1 cellular context compared by ENCODE assay signal in the genomic region with DNA sequence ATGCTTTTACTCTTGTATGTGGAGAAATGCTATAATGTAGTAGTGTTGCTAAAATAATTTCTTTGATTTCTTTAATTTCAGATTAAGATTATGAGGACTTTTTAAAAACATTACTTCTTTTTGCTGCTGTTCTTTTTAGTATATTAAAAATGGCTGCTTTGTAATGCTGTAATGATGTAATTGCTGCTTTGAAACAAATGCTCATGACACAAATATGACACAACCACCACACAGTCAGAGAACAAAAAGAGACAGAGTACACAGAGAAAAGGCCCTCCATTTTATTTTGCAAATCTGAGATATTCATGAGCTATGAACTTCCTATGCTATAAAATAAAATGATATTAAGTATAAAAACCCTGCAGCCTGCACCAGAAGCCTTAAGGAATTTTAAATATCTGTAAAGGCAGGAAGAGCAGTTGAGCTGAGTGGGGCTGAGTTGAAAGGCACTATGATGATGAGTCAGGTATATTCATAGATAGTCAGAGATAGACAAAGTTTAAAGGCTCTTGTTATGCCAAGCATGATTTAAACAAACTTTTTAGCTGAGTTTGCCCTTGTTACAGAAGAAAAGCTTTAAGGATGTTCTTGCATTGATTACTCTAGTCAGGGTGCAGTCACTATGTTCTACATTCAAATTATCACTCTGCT.
TF ChIP-seq lines count a peak whose summit lies in the region.

No MANE protein-coding gene starts in this region.

TF ChIP-seq in IMR-90, 13 proteins besides CTCF, POLR2A, EP300 and RAD21 (continued from another document):
- TF ChIP-seq, protein P1, sequence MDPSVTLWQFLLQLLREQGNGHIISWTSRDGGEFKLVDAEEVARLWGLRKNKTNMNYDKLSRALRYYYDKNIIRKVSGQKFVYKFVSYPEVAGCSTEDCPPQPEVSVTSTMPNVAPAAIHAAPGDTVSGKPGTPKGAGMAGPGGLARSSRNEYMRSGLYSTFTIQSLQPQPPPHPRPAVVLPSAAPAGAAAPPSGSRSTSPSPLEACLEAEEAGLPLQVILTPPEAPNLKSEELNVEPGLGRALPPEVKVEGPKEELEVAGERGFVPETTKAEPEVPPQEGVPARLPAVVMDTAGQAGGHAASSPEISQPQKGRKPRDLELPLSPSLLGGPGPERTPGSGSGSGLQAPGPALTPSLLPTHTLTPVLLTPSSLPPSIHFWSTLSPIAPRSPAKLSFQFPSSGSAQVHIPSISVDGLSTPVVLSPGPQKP (IDR thresholded peaks at IDR 0.05; ENCODE audit: borderline replicate concordance, low read depth, low read length), result no peak
- TF ChIP-seq FOS (IDR thresholded peaks at IDR 0.05; ENCODE audit: low read depth, low read length) (no peak), RCOR1 (IDR thresholded peaks at IDR 0.05; ENCODE audit: insufficient replicate concordance, low read length) (no peak), MXI1 (IDR thresholded peaks at IDR 0.05; ENCODE audit: borderline replicate concordance, low read depth, low read length) (no peak), MAFK (IDR thresholded peaks at IDR 0.05; ENCODE audit: low read depth, low read length) (peak; percentile 82), CHD1 (IDR thresholded peaks at IDR 0.05; ENCODE audit: low read depth, low read length) (no peak), MAZ (IDR thresholded peaks at IDR 0.05; ENCODE audit: borderline replicate concordance, low read depth, low read length) (no peak), BHLHE40 (IDR thresholded peaks at IDR 0.05; ENCODE audit: low read depth, low read length) (no peak), CEBPB (IDR thresholded peaks at IDR 0.05; ENCODE audit: low read depth, low read length) (peak; percentile 55)
